Comparison of ENCODE assay signal across 23 cellular contexts in the genomic region with DNA sequence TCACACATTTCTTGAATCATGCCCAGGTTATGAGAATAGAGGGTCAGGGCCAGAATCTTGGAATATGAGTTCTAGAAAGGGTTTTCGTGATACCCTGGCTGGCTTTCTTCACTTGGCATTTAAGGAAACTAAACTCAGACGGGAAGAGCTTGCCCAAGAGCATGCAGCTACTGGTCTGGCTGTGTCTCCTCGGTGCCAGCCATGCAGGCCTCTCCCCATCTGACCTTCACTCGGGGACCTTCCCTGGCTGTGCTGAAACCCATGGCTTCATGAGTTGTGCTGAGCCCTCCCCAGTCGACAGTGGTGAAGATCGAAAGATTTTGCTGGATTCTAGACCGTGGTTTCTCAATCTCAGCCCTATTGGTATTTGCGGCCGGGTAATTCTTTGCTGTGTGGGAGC. TPM values are rescaled to one million over a fixed set of nuclear protein-coding genes. Genes with fewer than 3 reads are reported as not detected.
DNase-seq lines count a peak whose midpoint lies in the region; ATAC-seq and TF ChIP-seq lines count a peak whose summit lies in the region.
"Had no signal": no experiment of that assay in that cellular context is flagged by ENCODE, and none has a peak within 500 bp of the region (broad histone marks: within the 10 kb centered on the region; RNA-seq: fewer than 3 reads in every experiment).

No MANE protein-coding gene starts in this region.

- H4K20me1 ChIP-seq in GM23338 (replicated peaks; ENCODE audit: insufficient read depth) (peaks cover 59% of the 10 kb centered on the region), smooth muscle cell (ENCODE audit: low read depth) (peaks cover 13% of the 10 kb centered on the region)

- no peak overlapping the region for H3K4me3 Mint-ChIP-seq in GM23338
- H3K4me3 Mint-ChIP-seq in activated naive CD8-positive, alpha-beta T cell treated with anti-CD3 and anti-CD28 coated beads, Interleukin-2, amount 50 U/mL, for 24 hours = no peak overlapping the region
- H3K4me3 Mint-ChIP-seq: activated T-cell treated with anti-CD3 and anti-CD28 coated beads, Interleukin-2, amount 50 U/mL, for 24 hours; naive thymus-derived CD8-positive, alpha-beta T cell had no signal

- DNase-seq in GM23338 (ENCODE audit: low spot score) (no peak), left ventricle myocardium superior (no peak), smooth muscle cell (lab: John Stamatoyannopoulos, UW; ENCODE audit: unreplicated experiment) (no peak), OCI-M2 (lab: John Stamatoyannopoulos, UW; ENCODE audit: unreplicated experiment) (no peak), cerebellum (ENCODE audit: low spot score) (no peak), middle frontal gyrus (ENCODE audit: extremely low spot score, low spot score) (no peak)
- DNase-seq in activated naive CD8-positive, alpha-beta T cell treated with anti-CD3 and anti-CD28 coated beads, Interleukin-2, amount 50 U/mL, for 24 hours = no peak
- DNase-seq: activated CD8-positive, alpha-beta memory T cell treated with anti-CD3 and anti-CD28 coated beads for 24 hours; activated naive CD4-positive, alpha-beta T cell treated with Interleukin-2 at 50 U/mL for 16 hours; activated T-cell treated with anti-CD3 and anti-CD28 coated beads, Interleukin-2, amount 50 U/mL, for 24 hours; Caco-2; DND-41; effector memory CD4-positive, alpha-beta T cell; foreskin melanocyte; kidney; naive thymus-derived CD8-positive, alpha-beta T cell; NCI-H187; NCI-H774; pancreas had no signal

- ATAC-seq in GM23338 = no peak
- ATAC-seq in activated naive CD8-positive, alpha-beta T cell treated with anti-CD3 and anti-CD28 coated beads, Interleukin-2, amount 50 U/mL, for 24 hours = no peak
- peak; percentile 68 for ATAC-seq in left ventricle myocardium superior
- ATAC-seq: esophagus mucosa, GM12878 had no signal

- H3K27ac ChIP-seq in GM23338 (ENCODE audit: low read depth) (0 out of 2 replicates have a peak overlapping the region, but pooled peaks have one; percentile 73), smooth muscle cell (ENCODE audit: low read depth) (peak overlapping the region; percentile 74)
- H3K27ac ChIP-seq: KMS-11, pancreas had no signal

- H2AFZ ChIP-seq in GM23338 (no peak overlapping the region), smooth muscle cell (ENCODE audit: low read depth) (no peak overlapping the region)

- H3K4me1 ChIP-seq in GM23338 (ENCODE audit: insufficient read depth) (peaks cover 28% of the 10 kb centered on the region), smooth muscle cell (ENCODE audit: low read depth) (no peaks in the 10 kb centered on the region)
- H3K4me1 ChIP-seq: Caco-2, pancreas had no signal

- no peak overlapping the region for H3K4me2 ChIP-seq in GM23338
- no peak overlapping the region for H3K4me2 ChIP-seq in smooth muscle cell
- H3K4me2 ChIP-seq: KMS-11 had no signal

- peaks cover 33% of the 10 kb centered on the region for H3K4me1 Mint-ChIP-seq in GM23338
- H3K4me1 Mint-ChIP-seq in activated naive CD8-positive, alpha-beta T cell treated with anti-CD3 and anti-CD28 coated beads, Interleukin-2, amount 50 U/mL, for 24 hours = peaks cover 55% of the 10 kb centered on the region

- H3K27me3 Mint-ChIP-seq in GM23338 (ENCODE audit: insufficient read depth, low read depth, poor library complexity) = peaks cover 13% of the 10 kb centered on the region
- H3K27me3 Mint-ChIP-seq in activated naive CD8-positive, alpha-beta T cell treated with anti-CD3 and anti-CD28 coated beads, Interleukin-2, amount 50 U/mL, for 24 hours = no peaks in the 10 kb centered on the region
- H3K27me3 Mint-ChIP-seq: activated T-cell treated with anti-CD3 and anti-CD28 coated beads, Interleukin-2, amount 50 U/mL, for 24 hours; naive thymus-derived CD8-positive, alpha-beta T cell had no signal

- H3K36me3 Mint-ChIP-seq in GM23338 (ENCODE audit: low read depth) = peaks cover 72% of the 10 kb centered on the region
- peaks cover 49% of the 10 kb centered on the region for H3K36me3 Mint-ChIP-seq in activated naive CD8-positive, alpha-beta T cell treated with anti-CD3 and anti-CD28 coated beads, Interleukin-2, amount 50 U/mL, for 24 hours (ENCODE audit: low read depth)

- H3K36me3 ChIP-seq in GM23338 (ENCODE audit: insufficient read depth) = 0 out of 2 replicates have a peak, but pooled peaks cover 6% of the 10 kb centered on the region
- H3K36me3 ChIP-seq in smooth muscle cell (ENCODE audit: low read depth) = no peaks in the 10 kb centered on the region
- H3K36me3 ChIP-seq: pancreas, thoracic aorta had no signal

- peaks cover 11% of the 10 kb centered on the region for H3F3A ChIP-seq in GM23338 (replicated peaks; ENCODE audit: low read depth)
- H3F3A ChIP-seq in smooth muscle cell (ENCODE audit: low read depth) = no peaks in the 10 kb centered on the region

- no peaks in the 10 kb centered on the region for H3K9me3 ChIP-seq in smooth muscle cell (replicated peaks; ENCODE audit: low read depth)
- H3K9me3 ChIP-seq: Caco-2, pancreas, thoracic aorta had no signal

- intact Hi-C loops in left ventricle myocardium superior (cut with micrococcal nuclease) = no loop called here

- no peaks in the 10 kb centered on the region for H3K9me2 ChIP-seq in GM23338 (ENCODE audit: insufficient read depth)

- no peak overlapping the region for H3K9ac ChIP-seq in smooth muscle cell (ENCODE audit: low read depth)
- H3K9ac ChIP-seq: KMS-11 had no signal

- 93% methylated on average over 9 of the region's 9 CpGs for WGBS in smooth muscle cell (ENCODE audit: low lambda C conversion rate)

- peaks cover 100% of the 10 kb centered on the region for H3K79me2 ChIP-seq in GM23338 (replicated peaks; ENCODE audit: insufficient read depth)
- H3K79me2 ChIP-seq in smooth muscle cell (ENCODE audit: low read depth) = peaks cover 50% of the 10 kb centered on the region

- H3K27me3 ChIP-seq in GM23338 (ENCODE audit: insufficient read depth) = no peaks in the 10 kb centered on the region
- no peaks in the 10 kb centered on the region for H3K27me3 ChIP-seq in smooth muscle cell (ENCODE audit: low read depth)
- H3K27me3 ChIP-seq: pancreas had no signal

- no peak for TF ChIP-seq CTCF in GM23338 (conservative IDR thresholded peaks at IDR 0.05; ENCODE audit: low read depth in 2 of 2)
- TF ChIP-seq CTCF in smooth muscle cell (IDR thresholded peaks at IDR 0.05; ENCODE audit: borderline replicate concordance, insufficient read depth, poor library complexity, severe bottlenecking) = no peak

- peaks cover 14% of the 10 kb centered on the region for H3K9me3 Mint-ChIP-seq in GM23338
- peaks cover 5% of the 10 kb centered on the region for H3K9me3 Mint-ChIP-seq in activated naive CD8-positive, alpha-beta T cell treated with anti-CD3 and anti-CD28 coated beads, Interleukin-2, amount 50 U/mL, for 24 hours

- H3K4me3 ChIP-seq in GM23338 (no peak overlapping the region), smooth muscle cell (no peak overlapping the region)
- H3K4me3 ChIP-seq: GM12878, pancreas, thoracic aorta had no signal

- H3K27ac Mint-ChIP-seq in GM23338 = peak overlapping the region; percentile 65; the same call in 1 of the 2 replicates
- peak overlapping the region; percentile 35 for H3K27ac Mint-ChIP-seq in activated naive CD8-positive, alpha-beta T cell treated with anti-CD3 and anti-CD28 coated beads, Interleukin-2, amount 50 U/mL, for 24 hours

TF ChIP-seq in GM23338, 12 proteins besides CTCF, POLR2A, EP300 and RAD21 (continues in another document):
- TF ChIP-seq ZNF114 (CRISPR knock-in tag; IDR thresholded peaks at IDR 0.05) (no peak), NANOG (IDR thresholded peaks at IDR 0.05; ENCODE audit: borderline replicate concordance) (no peak), JUNB (IDR thresholded peaks at IDR 0.05; ENCODE audit: unreplicated experiment) (no peak), EZH2phosphoT487 (IDR thresholded peaks at IDR 0.05; ENCODE audit: unreplicated experiment) (no peak), ZNF331 (CRISPR knock-in tag; IDR thresholded peaks at IDR 0.05; ENCODE audit: low read depth) (no peak), POLR2AphosphoS5 (IDR thresholded peaks at IDR 0.05; ENCODE audit: low read depth) (no peak), CREB1 (CRISPR knock-in tag; IDR thresholded peaks at IDR 0.05; ENCODE audit: low read depth) (no peak), STAT1 (IDR thresholded peaks at IDR 0.05; ENCODE audit: unreplicated experiment) (no peak)
- TF ChIP-seq, protein P1, sequence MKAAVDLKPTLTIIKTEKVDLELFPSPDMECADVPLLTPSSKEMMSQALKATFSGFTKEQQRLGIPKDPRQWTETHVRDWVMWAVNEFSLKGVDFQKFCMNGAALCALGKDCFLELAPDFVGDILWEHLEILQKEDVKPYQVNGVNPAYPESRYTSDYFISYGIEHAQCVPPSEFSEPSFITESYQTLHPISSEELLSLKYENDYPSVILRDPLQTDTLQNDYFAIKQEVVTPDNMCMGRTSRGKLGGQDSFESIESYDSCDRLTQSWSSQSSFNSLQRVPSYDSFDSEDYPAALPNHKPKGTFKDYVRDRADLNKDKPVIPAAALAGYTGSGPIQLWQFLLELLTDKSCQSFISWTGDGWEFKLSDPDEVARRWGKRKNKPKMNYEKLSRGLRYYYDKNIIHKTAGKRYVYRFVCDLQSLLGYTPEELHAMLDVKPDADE (IDR thresholded peaks at IDR 0.05) = no peak

RNA-seq across cellular contexts. Expression of a gene that starts 38.0 kb away (rescaled TPM):
- 149 and 167 TPM in 2 replicates for total RNA-seq in GM23338 (2014; rRNA removed; shearing (Covaris generic))
- polyA plus RNA-seq in GM23338 (2016; fragmentation: Nextera tagmentation; extraction: Ambion mirVana) (88.3 and 98.9 TPM in 2 replicates), smooth muscle cell (24.5 and 24.7 TPM in 2 replicates)
- total RNA-seq in left ventricle myocardium superior (134 TPM), smooth muscle cell (21.0 and 31.5 TPM in 2 replicates), cerebellum (57.6 TPM)
